ENCODE assay signal across 9 cellular contexts in genomic region chr1:66438062-66438970, GRCh38.
DNase-seq lines count a peak whose midpoint lies in the region; ATAC-seq and TF ChIP-seq lines count a peak whose summit lies in the region.
"Had no signal": no experiment of that assay in that cellular context is flagged by ENCODE, and none has a peak within 500 bp of the region (broad histone marks: within the 10 kb centered on the region; RNA-seq: fewer than 3 reads in every experiment).

No MANE protein-coding gene starts in this region.

- no peaks in the 10 kb centered on the region for H3K27me3 Mint-ChIP-seq in activated naive CD4-positive, alpha-beta T cell treated with anti-CD3 and anti-CD28 coated beads, Interleukin-2, amount 10 ng/mL, durations not matched to agents 7 days and 5 days
- no peaks in the 10 kb centered on the region for H3K27me3 Mint-ChIP-seq in activated CD4-positive, alpha-beta memory T cell treated with anti-CD3 and anti-CD28 coated beads for 36 hours
- no peaks in the 10 kb centered on the region for H3K27me3 Mint-ChIP-seq in stimulated activated naive B cell treated with anti-CD40 and anti-IgM and Interleukin-4, amounts not matched to agents 10 μg/mL and 1 μg/mL and 100 μg/mL, for 72 hours

- H3K36me3 Mint-ChIP-seq in activated naive CD4-positive, alpha-beta T cell treated with anti-CD3 and anti-CD28 coated beads, Interleukin-2, amount 10 ng/mL, durations not matched to agents 7 days and 5 days, result no peaks in the 10 kb centered on the region
- H3K36me3 Mint-ChIP-seq in activated CD4-positive, alpha-beta memory T cell treated with anti-CD3 and anti-CD28 coated beads for 36 hours, result no peaks in the 10 kb centered on the region
- no peaks in the 10 kb centered on the region for H3K36me3 Mint-ChIP-seq in stimulated activated naive B cell treated with anti-CD40 and anti-IgM and Interleukin-4, amounts not matched to agents 10 μg/mL and 1 μg/mL and 100 μg/mL, for 72 hours

- CTCF ChIA-PET in activated naive CD4-positive, alpha-beta T cell treated with anti-CD3 and anti-CD28 coated beads, Interleukin-2, amount 10 ng/mL, durations not matched to agents 7 days and 5 days (lab: Charles Lee), result interaction anchor here (0.8 to 4.2 kb wide), 8 partner anchors 72 to 196 kb away, joined by 3 to 28 read pairs (median 14); no protein-coding TSS in a partner anchor
- CTCF ChIA-PET in activated CD4-positive, alpha-beta memory T cell treated with anti-CD3 and anti-CD28 coated beads for 36 hours (lab: Charles Lee), result interaction anchor here (0.8 to 4.2 kb wide), 11 partner anchors 8 to 206 kb away, joined by 4 to 62 read pairs (median 36); no protein-coding TSS in a partner anchor

- POLR2A ChIA-PET in activated CD4-positive, alpha-beta memory T cell treated with anti-CD3 and anti-CD28 coated beads for 36 hours (lab: Charles Lee), result no interaction called here

- no peak for TF ChIP-seq CTCF in HL-60 (IDR thresholded peaks at IDR 0.05; ENCODE audit: insufficient read depth, low read length)

- H3K36me3 ChIP-seq in SJCRH30, result no peaks in the 10 kb centered on the region

- no peaks in the 10 kb centered on the region for H3K4me1 ChIP-seq in SJCRH30

- no peaks in the 10 kb centered on the region for H3K9me3 Mint-ChIP-seq in activated naive CD4-positive, alpha-beta T cell treated with anti-CD3 and anti-CD28 coated beads, Interleukin-2, amount 10 ng/mL, durations not matched to agents 7 days and 5 days
- no peaks in the 10 kb centered on the region for H3K9me3 Mint-ChIP-seq in activated CD4-positive, alpha-beta memory T cell treated with anti-CD3 and anti-CD28 coated beads for 36 hours
- no peaks in the 10 kb centered on the region for H3K9me3 Mint-ChIP-seq in stimulated activated naive B cell treated with anti-CD40 and anti-IgM and Interleukin-4, amounts not matched to agents 10 μg/mL and 1 μg/mL and 100 μg/mL, for 72 hours

- no peaks in the 10 kb centered on the region for H3K27me3 ChIP-seq in HL-60 (ENCODE audit: insufficient read depth, poor library complexity, severe bottlenecking)
- H3K27me3 ChIP-seq in SJCRH30, result no peaks in the 10 kb centered on the region

- H3K9me3 ChIP-seq in SJCRH30 (replicated peaks), result no peaks in the 10 kb centered on the region

- H3K27ac Mint-ChIP-seq in activated naive CD4-positive, alpha-beta T cell treated with anti-CD3 and anti-CD28 coated beads, Interleukin-2, amount 10 ng/mL, durations not matched to agents 7 days and 5 days, result peak overlapping the region; percentile 30
- H3K27ac Mint-ChIP-seq in activated CD4-positive, alpha-beta memory T cell treated with anti-CD3 and anti-CD28 coated beads for 36 hours, result peak overlapping the region; percentile 19
- peak overlapping the region; percentile 82 for H3K27ac Mint-ChIP-seq in stimulated activated naive B cell treated with anti-CD40 and anti-IgM and Interleukin-4, amounts not matched to agents 10 μg/mL and 1 μg/mL and 100 μg/mL, for 72 hours

- peaks cover 37% of the 10 kb centered on the region for H3K4me1 Mint-ChIP-seq in activated naive CD4-positive, alpha-beta T cell treated with anti-CD3 and anti-CD28 coated beads, Interleukin-2, amount 10 ng/mL, durations not matched to agents 7 days and 5 days
- H3K4me1 Mint-ChIP-seq in activated CD4-positive, alpha-beta memory T cell treated with anti-CD3 and anti-CD28 coated beads for 36 hours (ENCODE audit: low read depth), result peaks cover 39% of the 10 kb centered on the region
- peaks cover 21 to 35% of the 10 kb centered on the region in 2 donors for H3K4me1 Mint-ChIP-seq in stimulated activated naive B cell treated with anti-CD40 and anti-IgM and Interleukin-4, amounts not matched to agents 10 μg/mL and 1 μg/mL and 100 μg/mL, for 72 hours

- no peak for DNase-seq in activated naive CD4-positive, alpha-beta T cell treated with anti-CD3 and anti-CD28 coated beads, Interleukin-2, amount 10 ng/mL, durations not matched to agents 7 days and 5 days
- no peak for DNase-seq in activated naive CD4-positive, alpha-beta T cell treated with anti-CD3 and anti-CD28 coated beads, Interleukin-2, amount 50 U/mL, for 16 hours
- DNase-seq in HL-60 (ENCODE audit: low read depth in 1 of 2, low spot score in 1 of 2), result peak in 1 of 2 experiments; percentile 41
- peak; percentile 16 for DNase-seq in activated CD4-positive, alpha-beta memory T cell treated with anti-CD3 and anti-CD28 coated beads for 36 hours
- DNase-seq in stimulated activated naive B cell treated with anti-CD40 and anti-IgM and Interleukin-4, amounts not matched to agents 10 μg/mL and 1 μg/mL and 100 μg/mL, for 72 hours, result no peak
- no peak for DNase-seq in SJCRH30
- no peak for DNase-seq in NCI-H2227 (lab: John Stamatoyannopoulos, UW; ENCODE audit: unreplicated experiment)
- DNase-seq: NCI-H1048 had no signal

- H3K4me3 Mint-ChIP-seq in activated naive CD4-positive, alpha-beta T cell treated with anti-CD3 and anti-CD28 coated beads, Interleukin-2, amount 10 ng/mL, durations not matched to agents 7 days and 5 days, result no peak overlapping the region
- no peak overlapping the region for H3K4me3 Mint-ChIP-seq in activated CD4-positive, alpha-beta memory T cell treated with anti-CD3 and anti-CD28 coated beads for 36 hours
- peak overlapping the region; percentile 69 to 74 for H3K4me3 Mint-ChIP-seq in stimulated activated naive B cell treated with anti-CD40 and anti-IgM and Interleukin-4, amounts not matched to agents 10 μg/mL and 1 μg/mL and 100 μg/mL, for 72 hours

- ATAC-seq in stimulated activated naive B cell treated with anti-CD40 and anti-IgM and Interleukin-4, amounts not matched to agents 10 μg/mL and 1 μg/mL and 100 μg/mL, for 72 hours (replicated peaks), result no peak
- ATAC-seq in HG03378 (IDR thresholded peaks at IDR 0.05; ENCODE audit: unreplicated experiment), result no peak

- H3K4me3 ChIP-seq in HL-60 (replicated peaks; ENCODE audit: insufficient read depth, low read length) (no peak overlapping the region), SJCRH30 (no peak overlapping the region)

- intact Hi-C loops in activated CD4-positive, alpha-beta memory T cell treated with anti-CD3 and anti-CD28 coated beads for 36 hours (cut with micrococcal nuclease), result loop anchor here (10.0 kb wide), 1 partner anchor 716 kb away; no protein-coding TSS in a partner anchor

- peak overlapping the region; percentile 86 for H3K27ac ChIP-seq in HL-60 (replicated peaks)
- H3K27ac ChIP-seq in SJCRH30, result no peak overlapping the region

Comparison
In these comparisons a context has a peak if more than half of its experiments do, and no peak if none do; other contexts are left out.
1. H3K27ac Mint-ChIP-seq: peak in every context shown above with its lines; median percentile 82 in stimulated activated naive B cell treated with anti-CD40 and anti-IgM and Interleukin-4, amounts not matched to agents 10 μg/mL and 1 μg/mL and 100 μg/mL, for 72 hours; 30 in activated naive CD4-positive, alpha-beta T cell treated with anti-CD3 and anti-CD28 coated beads, Interleukin-2, amount 10 ng/mL, durations not matched to agents 7 days and 5 days; 19 in activated CD4-positive, alpha-beta memory T cell treated with anti-CD3 and anti-CD28 coated beads for 36 hours.
2. H3K4me3 Mint-ChIP-seq: peak in stimulated activated naive B cell treated with anti-CD40 and anti-IgM and Interleukin-4, amounts not matched to agents 10 μg/mL and 1 μg/mL and 100 μg/mL, for 72 hours (2 of 2); none in activated naive CD4-positive, alpha-beta T cell treated with anti-CD3 and anti-CD28 coated beads, Interleukin-2, amount 10 ng/mL, durations not matched to agents 7 days and 5 days (single experiment) and activated CD4-positive, alpha-beta memory T cell treated with anti-CD3 and anti-CD28 coated beads for 36 hours (single experiment).